ENCODE assay signal across 15 cellular contexts in the genomic region with DNA sequence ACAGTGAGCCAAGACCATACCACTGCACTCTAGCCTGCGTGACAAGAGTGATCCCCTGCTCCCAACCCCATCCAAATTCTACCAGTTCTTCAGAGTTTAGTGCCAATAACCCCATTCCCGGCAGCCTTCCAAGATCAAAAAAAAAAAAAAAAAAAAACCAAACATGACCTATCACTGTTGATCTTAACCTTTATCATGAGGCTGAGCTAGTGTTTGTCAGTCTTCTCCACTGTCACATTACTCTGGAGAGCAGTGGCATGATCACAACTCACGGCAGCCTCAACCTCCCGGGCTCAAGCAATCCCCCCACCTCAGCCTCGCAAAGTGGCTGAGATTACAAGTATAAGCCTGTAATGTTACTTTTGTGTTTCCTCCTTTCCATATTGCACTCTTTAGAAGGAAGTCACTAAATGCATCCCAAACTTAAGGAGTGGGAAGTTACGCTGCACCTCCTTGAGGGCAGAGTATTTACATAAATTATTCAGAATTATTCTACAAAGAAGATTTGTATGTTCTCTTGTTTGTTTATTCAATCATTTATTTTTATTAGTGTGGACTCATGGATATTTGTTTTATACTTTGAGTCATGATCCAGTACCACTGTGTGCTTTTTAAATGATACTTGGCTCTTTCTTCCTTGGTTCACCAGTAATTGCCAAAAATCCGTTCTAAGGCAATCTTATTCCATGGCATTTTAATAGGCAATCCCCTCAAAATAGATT. TPM values are rescaled to one million over a fixed set of nuclear protein-coding genes. Genes with fewer than 3 reads are reported as not detected.
DNase-seq lines count a peak whose midpoint lies in the region; ATAC-seq and TF ChIP-seq lines count a peak whose summit lies in the region.
"Had no signal": no experiment of that assay in that cellular context is flagged by ENCODE, and none has a peak within 500 bp of the region (broad histone marks: within the 10 kb centered on the region; RNA-seq: fewer than 3 reads in every experiment).

No MANE protein-coding gene starts in this region.

- H3K9me3 ChIP-seq in colonic mucosa: no peaks in the 10 kb centered on the region
- H3K9me3 ChIP-seq: Caco-2, HAP-1 had no signal

- no peaks in the 10 kb centered on the region for H3K9me3 Mint-ChIP-seq in dendritic cell treated with granulocyte-macrophage colony-stimulating factor and Interleukin-4, amounts not matched to agents 40 ng/mL and 50 ng/mL, for 4 days
- H3K9me3 Mint-ChIP-seq in neural crest cell: no peaks in the 10 kb centered on the region

- H3K4me3 Mint-ChIP-seq in dendritic cell treated with granulocyte-macrophage colony-stimulating factor and Interleukin-4, amounts not matched to agents 40 ng/mL and 50 ng/mL, for 4 days: peak overlapping the region; percentile 21
- no peak overlapping the region for H3K4me3 Mint-ChIP-seq in neural crest cell
- H3K4me3 Mint-ChIP-seq: CD4-positive, CD25-positive, alpha-beta regulatory T cell had no signal

- no peak for ATAC-seq in HG03442 (IDR thresholded peaks at IDR 0.05; ENCODE audit: unreplicated experiment)
- ATAC-seq: K562 had no signal

- H3K36me3 Mint-ChIP-seq in dendritic cell treated with granulocyte-macrophage colony-stimulating factor and Interleukin-4, amounts not matched to agents 40 ng/mL and 50 ng/mL, for 4 days (ENCODE audit: low read depth): no peaks in the 10 kb centered on the region
- H3K36me3 Mint-ChIP-seq in neural crest cell (ENCODE audit: low read depth): no peaks in the 10 kb centered on the region
- H3K36me3 Mint-ChIP-seq: CD4-positive, CD25-positive, alpha-beta regulatory T cell had no signal

- intact Hi-C loops in dendritic cell treated with granulocyte-macrophage colony-stimulating factor and Interleukin-4, amounts not matched to agents 40 ng/mL and 50 ng/mL, for 4 days (cut with micrococcal nuclease): no loop called here
- intact Hi-C loops in colonic mucosa (cut with DNase I): no loop called here

- no peaks in the 10 kb centered on the region for H3K27me3 ChIP-seq in colonic mucosa

- no peaks in the 10 kb centered on the region for H3K36me3 ChIP-seq in colonic mucosa
- H3K36me3 ChIP-seq: HAP-1 had no signal

- peak; percentile 30 for DNase-seq in CD1c-positive myeloid dendritic cell (ENCODE audit: extremely low spot score)
- no peak for DNase-seq in neural crest cell (ENCODE audit: low read depth, low spot score)
- DNase-seq in GM19240 (ENCODE audit: insufficient read length, low spot score): no peak
- no peak for DNase-seq in colonic mucosa
- DNase-seq: AML-193; Caco-2; CD4-positive, CD25-positive, alpha-beta regulatory T cell; GM23248; IMR-90 had no signal

- no peak for TF ChIP-seq CTCF in 22Rv1 (IDR thresholded peaks at IDR 0.05)
- no peak for TF ChIP-seq CTCF in neural crest cell (conservative IDR thresholded peaks at IDR 0.05)
- no peak for TF ChIP-seq CTCF in colonic mucosa (IDR thresholded peaks at IDR 0.05)

- peaks cover 28% of the 10 kb centered on the region for H3K4me1 Mint-ChIP-seq in dendritic cell treated with granulocyte-macrophage colony-stimulating factor and Interleukin-4, amounts not matched to agents 40 ng/mL and 50 ng/mL, for 4 days (ENCODE audit: low read depth)
- H3K4me1 Mint-ChIP-seq in neural crest cell: peaks cover 6% of the 10 kb centered on the region
- H3K4me1 Mint-ChIP-seq: CD4-positive, CD25-positive, alpha-beta regulatory T cell had no signal

- H3K27ac ChIP-seq in 22Rv1: peak overlapping the region; percentile 91
- no peak overlapping the region for H3K27ac ChIP-seq in colonic mucosa
- H3K27ac ChIP-seq: GM23248, HL-60 had no signal

- H3K9ac ChIP-seq in colonic mucosa (ENCODE audit: low read depth in 2 of 2, low read length in 2 of 2): no peak overlapping the region
- H3K9ac ChIP-seq: GM23248 had no signal

- peaks cover 14% of the 10 kb centered on the region for H3K27me3 Mint-ChIP-seq in dendritic cell treated with granulocyte-macrophage colony-stimulating factor and Interleukin-4, amounts not matched to agents 40 ng/mL and 50 ng/mL, for 4 days
- H3K27me3 Mint-ChIP-seq in neural crest cell (ENCODE audit: low read depth): peaks cover 11% of the 10 kb centered on the region

- peak overlapping the region; percentile 69 for H3K27ac Mint-ChIP-seq in dendritic cell treated with granulocyte-macrophage colony-stimulating factor and Interleukin-4, amounts not matched to agents 40 ng/mL and 50 ng/mL, for 4 days
- peak overlapping the region; percentile 35 for H3K27ac Mint-ChIP-seq in neural crest cell (ENCODE audit: unreplicated experiment)
- H3K27ac Mint-ChIP-seq: CD4-positive, CD25-positive, alpha-beta regulatory T cell had no signal

- no peaks in the 10 kb centered on the region for H3K4me1 ChIP-seq in colonic mucosa
- H3K4me1 ChIP-seq: HAP-1 had no signal

- no peak overlapping the region for H3K4me3 ChIP-seq in colonic mucosa
- H3K4me3 ChIP-seq: GM23248, HAP-1, K562 had no signal

RNA-seq across cellular contexts. Expression of a gene that starts 31.5 kb away (rescaled TPM):
- total RNA-seq in neural crest cell (12.5 and 13.9 TPM in 2 replicates), colonic mucosa (1 to 10 TPM; 3.9 to 5.5 TPM)
